1 cellular context compared by ENCODE assay signal in genomic region chr7:156639426-156640256, GRCh38.
TF ChIP-seq lines count a peak whose summit lies in the region.

No MANE protein-coding gene starts in this region.

TF ChIP-seq in K562, 482 proteins besides CTCF, POLR2A, EP300 and RAD21 (continued from another document and continues in another):
- peak; percentile 51; the same call in 1 of the 2 replicates for TF ChIP-seq NKRF (IDR thresholded peaks at IDR 0.05; ENCODE audit: borderline replicate concordance)
- TF ChIP-seq CEBPZ (IDR thresholded peaks at IDR 0.05; ENCODE audit: borderline replicate concordance, low read depth, low read length), result no peak
- no peak for TF ChIP-seq USF1 (CRISPR knock-in tag; IDR thresholded peaks at IDR 0.05)
- TF ChIP-seq KAT7 (CRISPR knock-in tag; IDR thresholded peaks at IDR 0.05; ENCODE audit: borderline replicate concordance), result peak; percentile 68; the same call in 1 of the 2 replicates
- TF ChIP-seq DMBX1 (CRISPR knock-in tag; IDR thresholded peaks at IDR 0.05; ENCODE audit: borderline replicate concordance), result no peak
- TF ChIP-seq RB1 (IDR thresholded peaks at IDR 0.05; ENCODE audit: low read depth), result no peak
- no peak for TF ChIP-seq KLF13 (tag; IDR thresholded peaks at IDR 0.05; ENCODE audit: borderline replicate concordance, low read depth)
- TF ChIP-seq ZC3H11A (IDR thresholded peaks at IDR 0.05; ENCODE audit: low read depth, low read length), result no peak
- no peak for TF ChIP-seq POLR2H (tag; IDR thresholded peaks at IDR 0.05; ENCODE audit: low read depth)
- TF ChIP-seq MYNN (IDR thresholded peaks at IDR 0.05), result no peak
- no peak for TF ChIP-seq MYNN (CRISPR knock-in tag; IDR thresholded peaks at IDR 0.05)
- no peak for TF ChIP-seq GABPB2 (CRISPR knock-in tag; conservative IDR thresholded peaks at IDR 0.05)
- TF ChIP-seq PATZ1 (CRISPR knock-in tag; IDR thresholded peaks at IDR 0.05; ENCODE audit: borderline replicate concordance), result no peak
- TF ChIP-seq ZKSCAN1 (IDR thresholded peaks at IDR 0.05; ENCODE audit: low read depth, low read length), result no peak
- TF ChIP-seq HDGF (IDR thresholded peaks at IDR 0.05), result no peak
- no peak; the same call in 1 of the 2 replicates for TF ChIP-seq ZBTB7A (IDR thresholded peaks at IDR 0.05; ENCODE audit: borderline replicate concordance, control insufficient read depth, low read depth, low read length)
- TF ChIP-seq ZNF184 (CRISPR knock-in tag; IDR thresholded peaks at IDR 0.05), result no peak
- no peak; the same call in 1 of the 2 replicates for TF ChIP-seq RUNX1 (IDR thresholded peaks at IDR 0.05; ENCODE audit: low read depth)
- TF ChIP-seq, protein P1, sequence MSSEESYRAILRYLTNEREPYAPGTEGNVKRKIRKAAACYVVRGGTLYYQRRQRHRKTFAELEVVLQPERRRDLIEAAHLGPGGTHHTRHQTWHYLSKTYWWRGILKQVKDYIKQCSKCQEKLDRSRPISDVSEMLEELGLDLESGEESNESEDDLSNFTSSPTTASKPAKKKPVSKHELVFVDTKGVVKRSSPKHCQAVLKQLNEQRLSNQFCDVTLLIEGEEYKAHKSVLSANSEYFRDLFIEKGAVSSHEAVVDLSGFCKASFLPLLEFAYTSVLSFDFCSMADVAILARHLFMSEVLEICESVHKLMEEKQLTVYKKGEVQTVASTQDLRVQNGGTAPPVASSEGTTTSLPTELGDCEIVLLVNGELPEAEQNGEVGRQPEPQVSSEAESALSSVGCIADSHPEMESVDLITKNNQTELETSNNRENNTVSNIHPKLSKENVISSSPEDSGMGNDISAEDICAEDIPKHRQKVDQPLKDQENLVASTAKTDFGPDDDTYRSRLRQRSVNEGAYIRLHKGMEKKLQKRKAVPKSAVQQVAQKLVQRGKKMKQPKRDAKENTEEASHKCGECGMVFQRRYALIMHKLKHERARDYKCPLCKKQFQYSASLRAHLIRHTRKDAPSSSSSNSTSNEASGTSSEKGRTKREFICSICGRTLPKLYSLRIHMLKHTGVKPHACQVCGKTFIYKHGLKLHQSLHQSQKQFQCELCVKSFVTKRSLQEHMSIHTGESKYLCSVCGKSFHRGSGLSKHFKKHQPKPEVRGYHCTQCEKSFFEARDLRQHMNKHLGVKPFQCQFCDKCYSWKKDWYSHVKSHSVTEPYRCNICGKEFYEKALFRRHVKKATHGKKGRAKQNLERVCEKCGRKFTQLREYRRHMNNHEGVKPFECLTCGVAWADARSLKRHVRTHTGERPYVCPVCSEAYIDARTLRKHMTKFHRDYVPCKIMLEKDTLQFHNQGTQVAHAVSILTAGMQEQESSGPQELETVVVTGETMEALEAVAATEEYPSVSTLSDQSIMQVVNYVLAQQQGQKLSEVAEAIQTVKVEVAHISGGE (CRISPR knock-in tag; IDR thresholded peaks at IDR 0.05), result 0 out of 6 replicates have a peak, but pooled peaks of 1 of the 3 experiments have one; percentile 14
- no peak; the same call in 1 of the 2 replicates for TF ChIP-seq CBFB (CRISPR knock-in tag; IDR thresholded peaks at IDR 0.05)
- peak; percentile 95; the same call in 1 of the 2 replicates for TF ChIP-seq RBM14 (IDR thresholded peaks at IDR 0.05; ENCODE audit: borderline replicate concordance, insufficient read depth, low read depth, low read length)
- no peak for TF ChIP-seq CCAR2 (IDR thresholded peaks at IDR 0.05; ENCODE audit: low read depth, low read length)
- no peak for TF ChIP-seq CUX1 (CRISPR knock-in tag; IDR thresholded peaks at IDR 0.05)
- no peak for TF ChIP-seq HEY1 (CRISPR knock-in tag; IDR thresholded peaks at IDR 0.05; ENCODE audit: borderline replicate concordance)
- peak; percentile 62 for TF ChIP-seq SUPT5H (IDR thresholded peaks at IDR 0.05)
- TF ChIP-seq BRD4 (IDR thresholded peaks at IDR 0.05), result no peak; the same call in 1 of the 2 replicates
- TF ChIP-seq NFRKB (IDR thresholded peaks at IDR 0.05; ENCODE audit: low read depth), result peak; percentile 70
- TF ChIP-seq SPI1 (IDR thresholded peaks at IDR 0.05; ENCODE audit: borderline replicate concordance, low read depth, low read length), result peak; percentile 55
- no peak for TF ChIP-seq HDAC8 (tag; IDR thresholded peaks at IDR 0.05)
- no peak for TF ChIP-seq ZNF77 (CRISPR knock-in tag; IDR thresholded peaks at IDR 0.05)
- TF ChIP-seq GATAD2A (IDR thresholded peaks at IDR 0.05), result no peak
- no peak for TF ChIP-seq NELFE (IDR thresholded peaks at IDR 0.05; ENCODE audit: insufficient read depth, insufficient read length)
- TF ChIP-seq ZNF445 (CRISPR knock-in tag; IDR thresholded peaks at IDR 0.05; ENCODE audit: low read depth), result no peak
- TF ChIP-seq NCOA2 (IDR thresholded peaks at IDR 0.05; ENCODE audit: partially characterized antibody in 2 of 2), result no peak
- no peak for TF ChIP-seq BMI1 (IDR thresholded peaks at IDR 0.05; ENCODE audit: low read length)
- TF ChIP-seq ZNF561 (CRISPR knock-in tag; conservative IDR thresholded peaks at IDR 0.05), result no peak
- no peak for TF ChIP-seq RBFOX2 (IDR thresholded peaks at IDR 0.05; ENCODE audit: low read depth, low read length)
- no peak for TF ChIP-seq XRCC4 (IDR thresholded peaks at IDR 0.05; ENCODE audit: extremely low read depth, insufficient read depth, insufficient read length)
- TF ChIP-seq POU5F1 (IDR thresholded peaks at IDR 0.05; ENCODE audit: borderline replicate concordance, low read depth, low read length, partially characterized antibody), result no peak
- TF ChIP-seq NR2C1 (IDR thresholded peaks at IDR 0.05), result no peak; the same call in 1 of the 2 replicates
- peak; percentile 64 for TF ChIP-seq NR2C1 (tag; IDR thresholded peaks at IDR 0.05)
